12 cellular contexts compared by ENCODE assay signal in the genomic region with DNA sequence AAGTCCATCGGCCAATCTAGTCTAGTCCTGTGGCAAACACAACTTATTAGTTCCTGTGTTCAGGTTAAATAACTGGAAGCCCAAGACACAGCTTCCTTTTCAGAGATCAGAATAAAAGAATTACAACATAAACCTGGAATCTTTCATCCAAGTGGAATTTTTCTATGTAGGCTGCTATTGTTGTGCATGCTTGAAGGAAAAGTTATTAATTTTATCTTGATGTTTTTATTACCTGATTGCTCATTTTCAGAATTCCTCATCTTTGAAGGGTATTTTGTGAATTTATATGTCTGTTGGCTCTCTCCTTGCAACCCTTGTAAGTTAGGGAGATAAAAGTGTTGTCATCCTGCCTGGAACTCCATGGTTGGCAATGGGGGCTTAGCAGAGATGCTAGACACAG.
"Had no signal": no experiment of that assay in that cellular context is flagged by ENCODE, and none has a peak within 500 bp of the region (broad histone marks: within the 10 kb centered on the region; RNA-seq: fewer than 3 reads in every experiment).

No MANE protein-coding gene starts in this region.

- H3K9me3 ChIP-seq: thyroid gland had no signal

- H3K4me1 Mint-ChIP-seq: activated T-helper 17 cell treated with anti-CD3 and anti-CD28 coated beads, Interleukin-2, amount 50 U/mL, for 72 hours; T-cell had no signal

- H3K36me3 ChIP-seq: thyroid gland had no signal

- H3K27me3 ChIP-seq: thyroid gland had no signal

- ATAC-seq: activated T-helper 17 cell treated with anti-CD3 and anti-CD28 coated beads, Interleukin-2, amount 50 U/mL, for 72 hours; esophagus mucosa; stimulated activated memory B cell treated with anti-CD40 and anti-IgM and Interleukin-4, amounts not matched to agents 10 μg/mL and 1 μg/mL and 100 μg/mL, for 72 hours; T-cell had no signal

- H3K9me3 Mint-ChIP-seq: activated T-helper 17 cell treated with anti-CD3 and anti-CD28 coated beads, Interleukin-2, amount 50 U/mL, for 72 hours; stimulated activated memory B cell treated with anti-CD40 and anti-IgM and Interleukin-4, amounts not matched to agents 10 μg/mL and 1 μg/mL and 100 μg/mL, for 72 hours; T-cell had no signal

- H3K4me3 ChIP-seq: thyroid gland had no signal

- H3K36me3 Mint-ChIP-seq: stimulated activated memory B cell treated with anti-CD40 and anti-IgM and Interleukin-4, amounts not matched to agents 10 μg/mL and 1 μg/mL and 100 μg/mL, for 72 hours; T-cell had no signal

- H3K4me1 ChIP-seq: thyroid gland had no signal

- H3K27ac ChIP-seq: thyroid gland had no signal

- FAIRE-seq: astrocyte had no signal

- H3K4me3 Mint-ChIP-seq: activated T-helper 17 cell treated with anti-CD3 and anti-CD28 coated beads, Interleukin-2, amount 50 U/mL, for 72 hours; stimulated activated memory B cell treated with anti-CD40 and anti-IgM and Interleukin-4, amounts not matched to agents 10 μg/mL and 1 μg/mL and 100 μg/mL, for 72 hours; T-cell had no signal

- H3K27me3 Mint-ChIP-seq: activated T-helper 17 cell treated with anti-CD3 and anti-CD28 coated beads, Interleukin-2, amount 50 U/mL, for 72 hours; stimulated activated memory B cell treated with anti-CD40 and anti-IgM and Interleukin-4, amounts not matched to agents 10 μg/mL and 1 μg/mL and 100 μg/mL, for 72 hours; T-cell had no signal

- H3K27ac Mint-ChIP-seq: activated T-helper 17 cell treated with anti-CD3 and anti-CD28 coated beads, Interleukin-2, amount 50 U/mL, for 72 hours; stimulated activated memory B cell treated with anti-CD40 and anti-IgM and Interleukin-4, amounts not matched to agents 10 μg/mL and 1 μg/mL and 100 μg/mL, for 72 hours; T-cell had no signal

- DNase-seq: activated CD4-positive, alpha-beta T cell treated with anti-CD3 and anti-CD28 coated beads, Interleukin-2, amount 50 U/mL, for 4 hours; activated CD4-positive, CD25-positive, alpha-beta regulatory T cell treated with anti-CD3 and anti-CD28 coated beads, Interleukin-2, amount 50 U/mL, for 72 hours; activated naive CD4-positive, alpha-beta T cell treated with Interleukin-2 at 50 U/mL for 16 hours; foreskin fibroblast; hypothalamus; T-cell; T1000; thyroid gland had no signal
